1 cellular context compared by ENCODE assay signal in genomic region chr7:114413741-114414140, GRCh38.
TF ChIP-seq lines count a peak whose summit lies in the region.

No MANE protein-coding gene starts in this region.

TF ChIP-seq in H1, 55 proteins besides CTCF, POLR2A, EP300 and RAD21:
- no peak for TF ChIP-seq POU5F1 (IDR thresholded peaks at IDR 0.05; ENCODE audit: low read depth, low read length)
- no peak for TF ChIP-seq RNF2 (IDR thresholded peaks at IDR 0.05; ENCODE audit: borderline replicate concordance, low read depth, low read length, missing control alignments, poor library complexity, severe bottlenecking)
- TF ChIP-seq SP4 (IDR thresholded peaks at IDR 0.05; ENCODE audit: low read length): no peak
- TF ChIP-seq TBP (IDR thresholded peaks at IDR 0.05; ENCODE audit: low read depth, low read length): no peak
- TF ChIP-seq ZNF274 (IDR thresholded peaks at IDR 0.05; ENCODE audit: borderline replicate concordance, extremely low read depth, low read length): no peak
- no peak for TF ChIP-seq ATF2 (IDR thresholded peaks at IDR 0.05; ENCODE audit: low read length)
- TF ChIP-seq SRF (IDR thresholded peaks at IDR 0.05; ENCODE audit: low read depth, low read length): no peak
- TF ChIP-seq FOSL1 (IDR thresholded peaks at IDR 0.05; ENCODE audit: insufficient read depth, low read depth, low read length): no peak
